ENCODE assay signal across 9 cellular contexts in genomic region chr15:73753250-73754130, GRCh38. TPM values are rescaled to one million over a fixed set of nuclear protein-coding genes. Genes with fewer than 3 reads are reported as not detected.
DNase-seq lines count a peak whose midpoint lies in the region; ATAC-seq, FAIRE-seq and TF ChIP-seq lines count a peak whose summit lies in the region.
"Had no signal": no experiment of that assay in that cellular context is flagged by ENCODE, and none has a peak within 500 bp of the region (broad histone marks: within the 10 kb centered on the region; RNA-seq: fewer than 3 reads in every experiment).

Gene INSYN1, minus strand, starts transcription at chr15:73753351. Its CDS starts 2,221 bp downstream, at chr15:73751130.

- intact Hi-C loops in spleen (cut with DNase I; ENCODE audit: low total_unique reads), result no loop called here

- H3K4me1 ChIP-seq in spleen, result peaks cover 4 to 25% (median 14%) of the 10 kb centered on the region in 6 donors

- peaks cover 8% of the 10 kb centered on the region for H3K4me1 Mint-ChIP-seq in chondrocyte (ENCODE audit: low read depth)

- no peaks in the 10 kb centered on the region for H3K36me3 ChIP-seq in spleen

- no peak for TF ChIP-seq POLR2A in spleen (IDR thresholded peaks at IDR 0.05)

- peak within 1 kb of the TSS; percentile 59 for H3K4me3 Mint-ChIP-seq in chondrocyte (ENCODE audit: unreplicated experiment)

- FAIRE-seq in HTR-8/SVneo (lab: Jason Lieb, UNC) (no peak), GM19239 (lab: Jason Lieb, UNC) (no peak)
- FAIRE-seq: TTC549 had no signal

- H3K9me3 Mint-ChIP-seq in chondrocyte (ENCODE audit: low read depth), result no peaks in the 10 kb centered on the region

- DNase-seq in HTR-8/SVneo (ENCODE audit: insufficient read length, low spot score) (peak; percentile 48), chondrocyte (ENCODE audit: low spot score) (no peak), islet precursor cell (peak; percentile 69), spleen (no peak), D341Med (ENCODE audit: low spot score) (no peak), GM19239 (ENCODE audit: insufficient read length, low spot score) (no peak), MV-4-11 (lab: John Stamatoyannopoulos, UW) (no peak)

- peaks cover 8% of the 10 kb centered on the region for H3K27me3 Mint-ChIP-seq in chondrocyte (ENCODE audit: low read depth)

- no peaks in the 10 kb centered on the region for H3K36me3 Mint-ChIP-seq in chondrocyte (ENCODE audit: low read depth)

- H3K9me3 ChIP-seq in spleen, result no peaks in the 10 kb centered on the region

- WGBS in spleen, 5 donors, result 13 to 33% (median 17%) methylated on average over 12 to 44 of the region's 44 CpGs

- H3K27me3 ChIP-seq in spleen (replicated peaks in 1 of 7), result peaks cover 0 to 95% (median 26%) of the 10 kb centered on the region in 7 donors

- H3K27ac Mint-ChIP-seq in chondrocyte (ENCODE audit: unreplicated experiment), result no peak within 1 kb of the TSS

- ATAC-seq in GM19455 (IDR thresholded peaks at IDR 0.05; ENCODE audit: unreplicated experiment), result no peak

- peak within 1 kb of the TSS; percentile 13 to 63 (median 30) for H3K4me3 ChIP-seq in spleen

- no peak for TF ChIP-seq CTCF in chondrocyte (IDR thresholded peaks at IDR 0.05)
- TF ChIP-seq CTCF in spleen (IDR thresholded peaks at IDR 0.05 in 8 of 11, conservative IDR thresholded peaks at IDR 0.05 in 3 of 11), result no peak

- no peak within 1 kb of the TSS for H3K27ac ChIP-seq in spleen

RNA-seq across cellular contexts. Expression of gene INSYN1, which starts in this region (rescaled TPM):
- total RNA-seq in chondrocyte (9.9 to 24.9 TPM (median 23.0 TPM) in 3 replicates), spleen (1 to 10 TPM in 3 of 7 donors, under 1 TPM in 3, not detected in 1; 0.51 to 2.8 (median 0.88) TPM)
- polyA plus RNA-seq in spleen, result 1 to 10 TPM in 1 of 3 donors, under 1 TPM in 2; 0.11 to 1.2 (median 0.35) TPM

Comparison
In these comparisons a context has a peak if more than half of its experiments do, and no peak if none do; other contexts are left out.
1. DNase-seq: peak in HTR-8/SVneo (single experiment) and islet precursor cell (single experiment); none in chondrocyte (single experiment), spleen (single experiment), D341Med (single experiment), GM19239 (single experiment) and MV-4-11 (single experiment).